In genomic region chr16:64880994-64881393, GRCh38 we compare ENCODE assay signal across 24 cellular contexts.
DNase-seq lines count a peak whose midpoint lies in the region; TF ChIP-seq lines count a peak whose summit lies in the region.
"Had no signal": no experiment of that assay in that cellular context is flagged by ENCODE, and none has a peak within 500 bp of the region (broad histone marks: within the 10 kb centered on the region; RNA-seq: fewer than 3 reads in every experiment).

No MANE protein-coding gene starts in this region.

- H3K27me3 Mint-ChIP-seq in nephron (ENCODE audit: low read depth): no peaks in the 10 kb centered on the region
- no peaks in the 10 kb centered on the region for H3K27me3 Mint-ChIP-seq in T-helper 2 cell treated with Interferon-gamma antibody and Interleukin-4, amounts not matched to agents 5 μg/mL and 100 μg/mL, for 36 hours (ENCODE audit: low read depth)
- H3K27me3 Mint-ChIP-seq: CD4-positive, alpha-beta T cell; naive thymus-derived CD4-positive, alpha-beta T cell had no signal

- no peak overlapping the region for H3K27ac ChIP-seq in ACC112 (ENCODE audit: low read depth, low read length)
- H3K27ac ChIP-seq: skin epidermis, upper lobe of left lung had no signal

- no peaks in the 10 kb centered on the region for H3K36me3 ChIP-seq in ACC112 (ENCODE audit: insufficient read depth, low read length)
- H3K36me3 ChIP-seq in adipocyte (ENCODE audit: control insufficient read depth, insufficient read depth, low read length, severe bottlenecking): no peaks in the 10 kb centered on the region
- H3K36me3 ChIP-seq: breast epithelium, upper lobe of left lung had no signal

- TF ChIP-seq CTCF in fibroblast of villous mesenchyme (IDR thresholded peaks at IDR 0.05; ENCODE audit: insufficient read depth, low read depth, low read length): no peak
- no peak for TF ChIP-seq CTCF in nephron (IDR thresholded peaks at IDR 0.05; ENCODE audit: unreplicated experiment in 3 of 3)

- H3K36me3 Mint-ChIP-seq in nephron (ENCODE audit: low read depth): no peaks in the 10 kb centered on the region
- no peaks in the 10 kb centered on the region for H3K36me3 Mint-ChIP-seq in T-helper 2 cell treated with Interferon-gamma antibody and Interleukin-4, amounts not matched to agents 5 μg/mL and 100 μg/mL, for 36 hours (ENCODE audit: low read depth)
- H3K36me3 Mint-ChIP-seq: naive thymus-derived CD4-positive, alpha-beta T cell had no signal

- H3K27me3 ChIP-seq in ACC112 (ENCODE audit: insufficient read depth, low read length) (no peaks in the 10 kb centered on the region), adipocyte (replicated peaks; ENCODE audit: control insufficient read depth, insufficient read depth, low read length) (no peaks in the 10 kb centered on the region)
- H3K27me3 ChIP-seq: breast epithelium, upper lobe of left lung had no signal

- peaks cover 8% of the 10 kb centered on the region for H3K4me1 ChIP-seq in ACC112 (ENCODE audit: control insufficient read depth, insufficient read depth, low read length, unreplicated experiment)
- peaks cover 18% of the 10 kb centered on the region for H3K4me1 ChIP-seq in adipocyte (ENCODE audit: control insufficient read depth, insufficient read depth, low read length)
- H3K4me1 ChIP-seq: breast epithelium, upper lobe of left lung had no signal

- H3K4me1 Mint-ChIP-seq in nephron: peaks cover 23% of the 10 kb centered on the region
- H3K4me1 Mint-ChIP-seq in T-helper 2 cell treated with Interferon-gamma antibody and Interleukin-4, amounts not matched to agents 5 μg/mL and 100 μg/mL, for 36 hours (ENCODE audit: low read depth): no peaks in the 10 kb centered on the region
- H3K4me1 Mint-ChIP-seq: GM23338; naive thymus-derived CD4-positive, alpha-beta T cell had no signal

- peak overlapping the region; percentile 46 for H2AFZ ChIP-seq in ACC112 (ENCODE audit: low read length, unreplicated experiment)
- H2AFZ ChIP-seq: GM23338 had no signal

- H3K9me3 ChIP-seq in adipocyte (ENCODE audit: control insufficient read depth, low read length): peaks cover 3% of the 10 kb centered on the region
- H3K9me3 ChIP-seq: breast epithelium, upper lobe of left lung had no signal

- H3K9me3 Mint-ChIP-seq in nephron: peaks cover 21% of the 10 kb centered on the region
- peaks cover 52% of the 10 kb centered on the region for H3K9me3 Mint-ChIP-seq in T-helper 2 cell treated with Interferon-gamma antibody and Interleukin-4, amounts not matched to agents 5 μg/mL and 100 μg/mL, for 36 hours
- H3K9me3 Mint-ChIP-seq: GM23338 had no signal

- H3K4me3 ChIP-seq in ACC112 (ENCODE audit: low read depth, low read length) (no peak overlapping the region), adipocyte (ENCODE audit: low read length) (no peak overlapping the region), fibroblast of villous mesenchyme (ENCODE audit: low read depth, low read length) (no peak overlapping the region)
- H3K4me3 ChIP-seq: breast epithelium, GM23338, skin epidermis, upper lobe of left lung had no signal

- H3K79me2 ChIP-seq in ACC112 (ENCODE audit: control insufficient read depth, insufficient read depth, low read length, unreplicated experiment): no peaks in the 10 kb centered on the region

- H3K9ac ChIP-seq in adipocyte (ENCODE audit: low read length): no peak overlapping the region

- DNase-seq in adipocyte (ENCODE audit: low read depth): peak; percentile 27
- peak; percentile 31 for DNase-seq in fibroblast of villous mesenchyme (ENCODE audit: low read depth)
- no peak for DNase-seq in T-helper 2 cell treated with Interferon-gamma antibody and Interleukin-4, amounts not matched to agents 5 μg/mL and 100 μg/mL, for 36 hours (ENCODE audit: low spot score)
- no peak for DNase-seq in AG08395 (ENCODE audit: low spot score)
- no peak for DNase-seq in NCI-H1048 (lab: John Stamatoyannopoulos, UW)
- no peak for DNase-seq in midbrain (lab: John Stamatoyannopoulos, UW)
- DNase-seq: activated CD4-positive, alpha-beta T cell treated with anti-CD3 and anti-CD28 coated beads, Interleukin-2, amount 50 U/mL, for 48 hours; activated CD4-positive, CD25-positive, alpha-beta regulatory T cell treated with anti-CD3 and anti-CD28 coated beads, Interleukin-2, amount 50 U/mL, for 72 hours; activated T-cell treated with anti-CD3 and anti-CD28 coated beads, Interleukin-2, amount 50 U/mL, for 72 hours; CD4-positive, alpha-beta T cell; DMS79 treated with DMSO at 0.1 percent for 48 hours; GF-D8; naive thymus-derived CD4-positive, alpha-beta T cell; NCI-H1105; NCI-H187; NCI-H510A; stimulated activated naive CD4-positive, alpha-beta T cell; T-helper 1 cell; upper lobe of left lung had no signal

- H3K27ac Mint-ChIP-seq in nephron: peak overlapping the region; percentile 43 to 86 (median 63)
- no peak overlapping the region for H3K27ac Mint-ChIP-seq in T-helper 2 cell treated with Interferon-gamma antibody and Interleukin-4, amounts not matched to agents 5 μg/mL and 100 μg/mL, for 36 hours
- H3K27ac Mint-ChIP-seq: activated T-cell treated with anti-CD3 and anti-CD28 coated beads, Interleukin-2, amount 50 U/mL, for 72 hours; CD4-positive, alpha-beta T cell; GM23338; naive thymus-derived CD4-positive, alpha-beta T cell had no signal

- H3K4me3 Mint-ChIP-seq in nephron: no peak overlapping the region
- H3K4me3 Mint-ChIP-seq in T-helper 2 cell treated with Interferon-gamma antibody and Interleukin-4, amounts not matched to agents 5 μg/mL and 100 μg/mL, for 36 hours: no peak overlapping the region
- H3K4me3 Mint-ChIP-seq: activated T-cell treated with anti-CD3 and anti-CD28 coated beads, Interleukin-2, amount 50 U/mL, for 72 hours; CD4-positive, alpha-beta T cell; GM23338; naive thymus-derived CD4-positive, alpha-beta T cell had no signal

Comparison
In these comparisons a context has a peak if more than half of its experiments do, and no peak if none do; other contexts are left out.
1. DNase-seq: peak in adipocyte (single experiment) and fibroblast of villous mesenchyme (single experiment); none in T-helper 2 cell treated with Interferon-gamma antibody and Interleukin-4, amounts not matched to agents 5 μg/mL and 100 μg/mL, for 36 hours (single experiment), AG08395 (single experiment), NCI-H1048 (single experiment) and midbrain (single experiment).